Comparison of ENCODE assay signal across 1 cellular context in genomic region chr10:96043157-96043894, GRCh38.
TF ChIP-seq lines count a peak whose summit lies in the region.

A gene with protein sequence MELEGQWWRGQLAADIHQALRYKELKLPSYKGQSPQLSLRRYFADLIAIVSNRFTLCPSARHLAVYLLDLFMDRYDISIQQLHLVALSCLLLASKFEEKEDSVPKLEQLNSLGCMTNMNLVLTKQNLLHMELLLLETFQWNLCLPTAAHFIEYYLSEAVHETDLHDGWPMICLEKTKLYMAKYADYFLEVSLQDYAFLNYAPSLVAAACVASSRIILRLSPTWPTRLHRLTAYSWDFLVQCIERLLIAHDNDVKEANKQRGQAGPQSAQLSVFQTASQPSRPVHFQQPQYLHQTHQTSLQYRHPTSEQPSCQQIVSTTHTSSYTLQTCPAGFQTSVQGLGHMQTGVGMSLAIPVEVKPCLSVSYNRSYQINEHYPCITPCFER (plus strand): TSS chr10:96043583. CDS start chr10:96044394, 811 bp downstream.

TF ChIP-seq in HepG2, 621 proteins besides CTCF, POLR2A, EP300 and RAD21 (continued from another document and continues in another):
- no peak for TF ChIP-seq PRDM10 (CRISPR knock-in tag; IDR thresholded peaks at IDR 0.05; ENCODE audit: low read depth)
- no peak for TF ChIP-seq ZKSCAN5 (CRISPR knock-in tag; IDR thresholded peaks at IDR 0.05)
- TF ChIP-seq ZNF841 (CRISPR knock-in tag; IDR thresholded peaks at IDR 0.05; ENCODE audit: borderline replicate concordance) = 0 out of 2 replicates have a peak, but pooled peaks have one; percentile 64
- no peak for TF ChIP-seq GATAD2A (CRISPR knock-in tag; IDR thresholded peaks at IDR 0.05)
- peak; percentile 82; the same call in 1 of the 2 replicates for TF ChIP-seq MAZ (IDR thresholded peaks at IDR 0.05; ENCODE audit: borderline replicate concordance, low read depth, low read length)
- peak; percentile 77 for TF ChIP-seq MAZ (CRISPR knock-in tag; IDR thresholded peaks at IDR 0.05; ENCODE audit: low read depth)
- TF ChIP-seq ZNF512 (CRISPR knock-in tag; IDR thresholded peaks at IDR 0.05) = no peak
- peak; percentile 90 for TF ChIP-seq YEATS4 (CRISPR knock-in tag; IDR thresholded peaks at IDR 0.05; ENCODE audit: borderline replicate concordance)
- 0 out of 2 replicates have a peak, but pooled peaks have one; percentile 43 for TF ChIP-seq TBP (CRISPR knock-in tag; IDR thresholded peaks at IDR 0.05)
- TF ChIP-seq YY1 (IDR thresholded peaks at IDR 0.05; ENCODE audit: insufficient read depth, insufficient replicate concordance, low read depth, low read length) = peak; percentile 82
- TF ChIP-seq MAFF (IDR thresholded peaks at IDR 0.05; ENCODE audit: low read depth, low read length) = no peak
- no peak for TF ChIP-seq ZNF646 (CRISPR knock-in tag; IDR thresholded peaks at IDR 0.05)
- no peak for TF ChIP-seq ATF5 (CRISPR knock-in tag; IDR thresholded peaks at IDR 0.05; ENCODE audit: low read depth)
- peak; percentile 49; the same call in 1 of the 2 replicates for TF ChIP-seq ZSCAN22 (CRISPR knock-in tag; IDR thresholded peaks at IDR 0.05)
- TF ChIP-seq ZNF678 (CRISPR knock-in tag; IDR thresholded peaks at IDR 0.05) = peak; percentile 75; the same call in 1 of the 2 replicates
- TF ChIP-seq TMF1 (CRISPR knock-in tag; IDR thresholded peaks at IDR 0.05; ENCODE audit: low read depth) = peak; percentile 87; the same call in 1 of the 2 replicates
- TF ChIP-seq ZC3H13 (CRISPR knock-in tag; IDR thresholded peaks at IDR 0.05) = peak; percentile 65; the same call in 1 of the 2 replicates
- peak; percentile 53; the same call in 1 of the 2 replicates for TF ChIP-seq ZNF607 (CRISPR knock-in tag; IDR thresholded peaks at IDR 0.05; ENCODE audit: borderline replicate concordance)
- TF ChIP-seq XBP1 (CRISPR knock-in tag; IDR thresholded peaks at IDR 0.05) = no peak; the same call in 1 of the 2 replicates
- TF ChIP-seq FOXA3 (CRISPR knock-in tag; IDR thresholded peaks at IDR 0.05) = peak; percentile 48; the same call in 1 of the 2 replicates
- TF ChIP-seq ZSCAN9 (CRISPR knock-in tag; IDR thresholded peaks at IDR 0.05; ENCODE audit: borderline replicate concordance) = peak; percentile 54; the same call in 1 of the 2 replicates
- peak; percentile 78; the same call in 1 of the 2 replicates for TF ChIP-seq ZNF670 (CRISPR knock-in tag; IDR thresholded peaks at IDR 0.05; ENCODE audit: borderline replicate concordance)
- no peak for TF ChIP-seq CREM (IDR thresholded peaks at IDR 0.05)
- no peak for TF ChIP-seq CREM (CRISPR knock-in tag; IDR thresholded peaks at IDR 0.05)
- TF ChIP-seq, protein P1, sequence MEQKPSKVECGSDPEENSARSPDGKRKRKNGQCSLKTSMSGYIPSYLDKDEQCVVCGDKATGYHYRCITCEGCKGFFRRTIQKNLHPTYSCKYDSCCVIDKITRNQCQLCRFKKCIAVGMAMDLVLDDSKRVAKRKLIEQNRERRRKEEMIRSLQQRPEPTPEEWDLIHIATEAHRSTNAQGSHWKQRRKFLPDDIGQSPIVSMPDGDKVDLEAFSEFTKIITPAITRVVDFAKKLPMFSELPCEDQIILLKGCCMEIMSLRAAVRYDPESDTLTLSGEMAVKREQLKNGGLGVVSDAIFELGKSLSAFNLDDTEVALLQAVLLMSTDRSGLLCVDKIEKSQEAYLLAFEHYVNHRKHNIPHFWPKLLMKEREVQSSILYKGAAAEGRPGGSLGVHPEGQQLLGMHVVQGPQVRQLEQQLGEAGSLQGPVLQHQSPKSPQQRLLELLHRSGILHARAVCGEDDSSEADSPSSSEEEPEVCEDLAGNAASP (CRISPR knock-in tag; IDR thresholded peaks at IDR 0.05; ENCODE audit: borderline replicate concordance) = peak; percentile 81; the same call in 1 of the 2 replicates
- no peak for TF ChIP-seq HMGA1 (CRISPR knock-in tag; conservative IDR thresholded peaks at IDR 0.05)
- peak; percentile 21 for TF ChIP-seq PCBP1 (IDR thresholded peaks at IDR 0.05; ENCODE audit: borderline replicate concordance, low read depth, low read length)
- no peak for TF ChIP-seq MBD4 (IDR thresholded peaks at IDR 0.05; ENCODE audit: borderline replicate concordance, low read length)
- TF ChIP-seq, protein P2, sequence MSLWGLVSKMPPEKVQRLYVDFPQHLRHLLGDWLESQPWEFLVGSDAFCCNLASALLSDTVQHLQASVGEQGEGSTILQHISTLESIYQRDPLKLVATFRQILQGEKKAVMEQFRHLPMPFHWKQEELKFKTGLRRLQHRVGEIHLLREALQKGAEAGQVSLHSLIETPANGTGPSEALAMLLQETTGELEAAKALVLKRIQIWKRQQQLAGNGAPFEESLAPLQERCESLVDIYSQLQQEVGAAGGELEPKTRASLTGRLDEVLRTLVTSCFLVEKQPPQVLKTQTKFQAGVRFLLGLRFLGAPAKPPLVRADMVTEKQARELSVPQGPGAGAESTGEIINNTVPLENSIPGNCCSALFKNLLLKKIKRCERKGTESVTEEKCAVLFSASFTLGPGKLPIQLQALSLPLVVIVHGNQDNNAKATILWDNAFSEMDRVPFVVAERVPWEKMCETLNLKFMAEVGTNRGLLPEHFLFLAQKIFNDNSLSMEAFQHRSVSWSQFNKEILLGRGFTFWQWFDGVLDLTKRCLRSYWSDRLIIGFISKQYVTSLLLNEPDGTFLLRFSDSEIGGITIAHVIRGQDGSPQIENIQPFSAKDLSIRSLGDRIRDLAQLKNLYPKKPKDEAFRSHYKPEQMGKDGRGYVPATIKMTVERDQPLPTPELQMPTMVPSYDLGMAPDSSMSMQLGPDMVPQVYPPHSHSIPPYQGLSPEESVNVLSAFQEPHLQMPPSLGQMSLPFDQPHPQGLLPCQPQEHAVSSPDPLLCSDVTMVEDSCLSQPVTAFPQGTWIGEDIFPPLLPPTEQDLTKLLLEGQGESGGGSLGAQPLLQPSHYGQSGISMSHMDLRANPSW (CRISPR knock-in tag; IDR thresholded peaks at IDR 0.05; ENCODE audit: borderline replicate concordance) = no peak
- TF ChIP-seq PHF8 (CRISPR knock-in tag; IDR thresholded peaks at IDR 0.05) = peak; percentile 89
- no peak for TF ChIP-seq ZNF549 (CRISPR knock-in tag; IDR thresholded peaks at IDR 0.05)
- TF ChIP-seq TOE1 (CRISPR knock-in tag; IDR thresholded peaks at IDR 0.05) = no peak
- TF ChIP-seq ZNF746 (CRISPR knock-in tag; IDR thresholded peaks at IDR 0.05) = peak; percentile 62; the same call in 1 of the 2 replicates
- no peak for TF ChIP-seq PRPF4 (IDR thresholded peaks at IDR 0.05; ENCODE audit: low read depth, low read length, poor library complexity, severe bottlenecking)
- no peak for TF ChIP-seq ZFP62 (CRISPR knock-in tag; IDR thresholded peaks at IDR 0.05)
- TF ChIP-seq HBP1 (CRISPR knock-in tag; IDR thresholded peaks at IDR 0.05; ENCODE audit: low read depth) = peak; percentile 88; the same call in 1 of the 2 replicates
- TF ChIP-seq, protein P3, sequence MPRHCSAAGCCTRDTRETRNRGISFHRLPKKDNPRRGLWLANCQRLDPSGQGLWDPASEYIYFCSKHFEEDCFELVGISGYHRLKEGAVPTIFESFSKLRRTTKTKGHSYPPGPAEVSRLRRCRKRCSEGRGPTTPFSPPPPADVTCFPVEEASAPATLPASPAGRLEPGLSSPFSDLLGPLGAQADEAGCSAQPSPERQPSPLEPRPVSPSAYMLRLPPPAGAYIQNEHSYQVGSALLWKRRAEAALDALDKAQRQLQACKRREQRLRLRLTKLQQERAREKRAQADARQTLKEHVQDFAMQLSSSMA (CRISPR knock-in tag; IDR thresholded peaks at IDR 0.05) = peak; percentile 95; the same call in 1 of the 2 replicates
